15 cellular contexts compared by ENCODE assay signal in the genomic region with DNA sequence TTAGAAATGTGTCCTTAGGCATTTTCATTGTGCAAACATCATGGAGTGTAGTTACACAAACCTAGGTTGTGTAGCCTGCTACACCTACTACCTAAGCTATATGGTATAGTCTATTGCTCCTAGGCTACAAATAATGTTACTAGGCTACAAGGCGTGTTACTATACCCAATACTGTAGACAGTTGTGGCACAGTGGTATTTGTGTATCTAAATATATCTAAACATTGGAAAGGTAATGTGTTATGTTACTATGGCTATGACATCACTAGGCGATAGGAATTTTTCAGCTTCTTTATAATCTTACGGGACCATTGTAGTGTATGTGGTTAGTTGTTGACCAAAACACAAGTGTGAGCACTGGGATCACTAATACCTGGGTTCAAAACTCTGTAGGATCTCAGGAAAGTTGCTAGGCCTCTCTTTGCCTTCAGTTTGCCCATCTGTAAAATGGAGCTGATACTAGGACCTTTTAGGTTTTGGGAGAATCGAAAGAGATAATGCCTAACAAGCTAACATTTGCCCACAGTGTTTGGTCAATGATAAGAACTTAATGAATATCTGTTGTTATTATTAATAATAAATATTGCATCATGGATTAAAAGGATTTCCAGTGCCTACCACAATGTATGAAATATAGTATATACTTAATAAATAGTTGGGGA. TPM values are rescaled to one million over a fixed set of nuclear protein-coding genes. Genes with fewer than 3 reads are reported as not detected.
DNase-seq lines count a peak whose midpoint lies in the region; ATAC-seq and TF ChIP-seq lines count a peak whose summit lies in the region.
"Had no signal": no experiment of that assay in that cellular context is flagged by ENCODE, and none has a peak within 500 bp of the region (broad histone marks: within the 10 kb centered on the region; RNA-seq: fewer than 3 reads in every experiment).

No MANE protein-coding gene starts in this region.

- H3K4me3 ChIP-seq in kidney epithelial cell (ENCODE audit: low read depth, low read length) (peak overlapping the region; percentile 65), thoracic aorta (peak overlapping the region; percentile 86), MM.1S (ENCODE audit: low read length) (no peak overlapping the region), neural progenitor cell (no peak overlapping the region)

- H3K27me3 ChIP-seq in kidney epithelial cell (ENCODE audit: control insufficient read depth, insufficient read depth, low read length): no peaks in the 10 kb centered on the region
- H3K27me3 ChIP-seq in thoracic aorta (replicated peaks; ENCODE audit: insufficient read depth): no peaks in the 10 kb centered on the region
- H3K27me3 ChIP-seq in MM.1S (replicated peaks; ENCODE audit: insufficient read depth, low read length): no peaks in the 10 kb centered on the region
- peaks cover 71% of the 10 kb centered on the region for H3K27me3 ChIP-seq in neural progenitor cell

- H3K4me3 Mint-ChIP-seq in brain: peak overlapping the region; percentile 93 to 97 (median 95)
- H3K4me3 Mint-ChIP-seq in neural progenitor cell: no peak overlapping the region

- H3K36me3 Mint-ChIP-seq in brain: peaks cover 9% of the 10 kb centered on the region
- H3K36me3 Mint-ChIP-seq in neural progenitor cell: no peaks in the 10 kb centered on the region

- H3K27me3 Mint-ChIP-seq in brain: peaks cover 7% of the 10 kb centered on the region
- H3K27me3 Mint-ChIP-seq in neural progenitor cell (ENCODE audit: insufficient read depth, low read depth): no peaks in the 10 kb centered on the region

- H3F3A ChIP-seq in MM.1S (ENCODE audit: insufficient read depth, low read length) (no peaks in the 10 kb centered on the region), neural progenitor cell (ENCODE audit: low read depth) (peaks cover 5% of the 10 kb centered on the region)

- H3K4me1 ChIP-seq in thoracic aorta (ENCODE audit: control insufficient read depth in 1 of 2, low read depth in 2 of 2) (peaks cover 2 to 13% of the 10 kb centered on the region in 2 donors), MM.1S (ENCODE audit: low read length) (no peaks in the 10 kb centered on the region), neural progenitor cell (no peaks in the 10 kb centered on the region)

- no peaks in the 10 kb centered on the region for H3K9me2 ChIP-seq in MM.1S (replicated peaks; ENCODE audit: insufficient read depth, low read length)

- H3K27ac Mint-ChIP-seq in brain: peak overlapping the region in 1 of 5 experiments; percentile 18
- no peak overlapping the region for H3K27ac Mint-ChIP-seq in neural progenitor cell
- H3K27ac Mint-ChIP-seq: naive thymus-derived CD8-positive, alpha-beta T cell had no signal

- H3K4me1 Mint-ChIP-seq in brain: peaks cover 20% of the 10 kb centered on the region
- peaks cover 13% of the 10 kb centered on the region for H3K4me1 Mint-ChIP-seq in neural progenitor cell

- TF ChIP-seq CTCF in brain (conservative IDR thresholded peaks at IDR 0.05): no peak
- no peak for TF ChIP-seq CTCF in kidney epithelial cell (IDR thresholded peaks at IDR 0.05; ENCODE audit: insufficient read depth, low read length, poor library complexity, severe bottlenecking)
- no peak for TF ChIP-seq CTCF in thoracic aorta (IDR thresholded peaks at IDR 0.05)
- no peak for TF ChIP-seq CTCF in MM.1S (IDR thresholded peaks at IDR 0.05; ENCODE audit: low read length)
- no peak for TF ChIP-seq CTCF in neural progenitor cell (IDR thresholded peaks at IDR 0.05)

- no peak overlapping the region for H2AFZ ChIP-seq in MM.1S (ENCODE audit: low read length)
- no peak overlapping the region for H2AFZ ChIP-seq in neural progenitor cell (replicated peaks)

- peaks cover 0 to 4% (median 0%) of the 10 kb centered on the region in 5 experiments for H3K9me3 Mint-ChIP-seq in brain
- H3K9me3 Mint-ChIP-seq in neural progenitor cell: no peaks in the 10 kb centered on the region
- H3K9me3 Mint-ChIP-seq: naive thymus-derived CD8-positive, alpha-beta T cell had no signal

- H4K20me1 ChIP-seq in MM.1S (ENCODE audit: insufficient read depth, low read length) (no peaks in the 10 kb centered on the region), neural progenitor cell (ENCODE audit: low read depth) (peaks cover 9% of the 10 kb centered on the region)

- ATAC-seq in thoracic aorta (ENCODE audit: insufficient number of reproducible peaks, low FRiP score, low read depth): no peak
- no peak for ATAC-seq in left lobe of liver
- ATAC-seq: naive thymus-derived CD8-positive, alpha-beta T cell had no signal

- H3K27ac ChIP-seq in thoracic aorta (no peak overlapping the region), MM.1S (ENCODE audit: low read length) (no peak overlapping the region), neural progenitor cell (no peak overlapping the region)

- no peaks in the 10 kb centered on the region for H3K9me3 ChIP-seq in thoracic aorta
- H3K9me3 ChIP-seq in MM.1S (replicated peaks; ENCODE audit: insufficient read depth, low read length): no peaks in the 10 kb centered on the region
- no peaks in the 10 kb centered on the region for H3K9me3 ChIP-seq in neural progenitor cell (ENCODE audit: low read depth)

- H3K9ac ChIP-seq in MM.1S (ENCODE audit: low read length) (no peak overlapping the region), neural progenitor cell (no peak overlapping the region)

- H3K79me2 ChIP-seq in MM.1S (ENCODE audit: low read length) (no peaks in the 10 kb centered on the region), neural progenitor cell (ENCODE audit: low read depth) (no peaks in the 10 kb centered on the region)

- H3K36me3 ChIP-seq in kidney epithelial cell (ENCODE audit: control insufficient read depth, insufficient read depth, low read length): no peaks in the 10 kb centered on the region
- H3K36me3 ChIP-seq in thoracic aorta: no peaks in the 10 kb centered on the region
- no peaks in the 10 kb centered on the region for H3K36me3 ChIP-seq in MM.1S (replicated peaks; ENCODE audit: insufficient read depth, low read length)
- no peaks in the 10 kb centered on the region for H3K36me3 ChIP-seq in neural progenitor cell

- DNase-seq in DMS53 (lab: John Stamatoyannopoulos, UW): peak; percentile 8
- DNase-seq in DMS53 treated with DMSO at 0.1 percent for 48 hours (lab: John Stamatoyannopoulos, UW; ENCODE audit: unreplicated experiment): no peak
- DNase-seq in kidney epithelial cell (ENCODE audit: low read depth): no peak
- no peak for DNase-seq in thoracic aorta (ENCODE audit: low spot score)
- DNase-seq in left lobe of liver (ENCODE audit: low spot score): no peak
- no peak for DNase-seq in MM.1S
- no peak for DNase-seq in neural progenitor cell (ENCODE audit: low spot score)
- DNase-seq: 8988T; activated CD4-positive, CD25-positive, alpha-beta regulatory T cell; dermis blood vessel endothelial cell; foreskin melanocyte; naive thymus-derived CD8-positive, alpha-beta T cell; NCI-H1048; stimulated activated naive CD4-positive, alpha-beta T cell treated with Interleukin-2 at 50 U/mL for 16 hours had no signal

- no peak overlapping the region for H3K4me2 ChIP-seq in MM.1S (ENCODE audit: low read depth, low read length)
- H3K4me2 ChIP-seq in neural progenitor cell: no peak overlapping the region

RNA-seq across cellular contexts. Expression of gene BICC1, which starts 2.8 kb away (rescaled TPM):
- polyA plus RNA-seq in brain (ENCODE audit: insufficient read depth, low read depth, low replicate concordance): 0.49 TPM
- total RNA-seq in kidney epithelial cell (58.0 and 64.6 TPM in 2 replicates), thoracic aorta (10 to 100 TPM; 20.4 to 28.1 TPM), left lobe of liver (1.6 TPM), neural progenitor cell (ENCODE audit: low replicate concordance) (0.25 and 0.41 TPM in 2 replicates)
- total RNA-seq: naive thymus-derived CD8-positive, alpha-beta T cell had no signal
- polyA plus RNA-seq: naive thymus-derived CD8-positive, alpha-beta T cell had no signal

Comparison
In these comparisons a context has a peak if more than half of its experiments do, and no peak if none do; other contexts are left out.
1. H3K4me3 ChIP-seq: peak in kidney epithelial cell (single experiment) and thoracic aorta (single experiment); none in MM.1S (single experiment) and neural progenitor cell (single experiment).